In the genomic region with DNA sequence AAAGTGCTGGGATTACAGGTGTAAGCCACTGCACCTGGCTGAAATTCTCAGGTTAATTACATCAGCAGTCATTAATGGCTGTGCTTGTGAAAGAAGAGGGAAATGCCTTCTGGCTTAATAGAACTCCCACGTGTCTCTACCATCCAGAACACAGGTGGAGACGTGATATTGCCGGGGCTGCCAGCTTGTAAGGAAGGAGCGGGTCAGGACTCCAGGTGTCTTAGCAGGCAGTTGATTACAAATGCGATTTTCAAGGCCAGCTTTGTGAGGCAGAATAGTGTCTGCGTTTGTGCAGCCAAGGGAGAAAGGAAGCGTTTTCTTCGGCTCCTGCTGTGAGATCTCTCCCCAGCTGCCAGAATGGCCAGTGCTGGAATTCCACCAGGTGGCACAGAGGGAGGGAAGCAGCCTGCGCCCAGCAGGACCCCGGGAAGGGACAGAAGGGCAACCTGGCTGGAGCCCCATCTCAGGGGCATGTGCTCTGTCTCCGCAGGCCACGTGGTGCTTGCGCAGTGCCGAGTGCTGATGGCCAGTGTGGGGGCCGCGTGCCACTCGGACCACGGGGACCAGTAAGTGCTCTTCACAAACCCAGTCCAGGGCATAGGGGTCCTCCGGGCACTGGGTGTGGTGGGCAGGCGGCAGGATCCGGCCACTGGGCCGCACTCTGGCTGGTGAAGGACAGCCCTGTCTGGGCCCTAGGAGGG, we compare ENCODE assay signal across 13 cellular contexts. TPM values are rescaled to one million over a fixed set of nuclear protein-coding genes. Genes with fewer than 3 reads are reported as not detected.
DNase-seq lines count a peak whose midpoint lies in the region; FAIRE-seq and TF ChIP-seq lines count a peak whose summit lies in the region.
"Had no signal": no experiment of that assay in that cellular context is flagged by ENCODE, and none has a peak within 500 bp of the region (broad histone marks: within the 10 kb centered on the region; RNA-seq: fewer than 3 reads in every experiment).

No MANE protein-coding gene starts in this region.

- DNase-seq in DMS79 treated with DMSO at 0.1 percent for 48 hours (lab: John Stamatoyannopoulos, UW): peak; percentile 66
- peak; percentile 57 for DNase-seq in NCI-H1105 (lab: John Stamatoyannopoulos, UW)
- peak; percentile 41 for DNase-seq in neural progenitor cell (ENCODE audit: low spot score)
- no peak for DNase-seq in stimulated activated naive CD4-positive, alpha-beta T cell treated with Interleukin-2 at 50 U/mL for 16 hours (lab: John Stamatoyannopoulos, UW)
- no peak for DNase-seq in RCC 7860 (ENCODE audit: low spot score)
- DNase-seq in effector CD8-positive, alpha-beta T cell (lab: John Stamatoyannopoulos, UW): no peak
- DNase-seq in HuH-7 (ENCODE audit: low spot score): no peak
- DNase-seq: HCEC 1CT, NCI-H2081 treated with DMSO at 0.1 percent for 48 hours had no signal

- H3K27me3 Mint-ChIP-seq in brain: peaks cover 4% of the 10 kb centered on the region
- H3K27me3 Mint-ChIP-seq in neural progenitor cell (ENCODE audit: insufficient read depth, low read depth): peaks cover 5% of the 10 kb centered on the region

- H3K27me3 ChIP-seq in neural progenitor cell: no peaks in the 10 kb centered on the region

- H3K4me3 Mint-ChIP-seq in brain (no peak overlapping the region), neural progenitor cell (no peak overlapping the region)

- H3K36me3 ChIP-seq in neural progenitor cell: no peaks in the 10 kb centered on the region

- H3K79me2 ChIP-seq in neural progenitor cell (ENCODE audit: low read depth): no peaks in the 10 kb centered on the region

- H3K27ac ChIP-seq in neural progenitor cell: no peak overlapping the region
- H3K27ac ChIP-seq: VCaP had no signal

- H3K27ac Mint-ChIP-seq in brain (peak overlapping the region in 3 of 5 experiments; percentile 12 to 69 (median 69)), neural progenitor cell (peak overlapping the region; percentile 85)

- H3K4me1 ChIP-seq in neural progenitor cell: peaks cover 7% of the 10 kb centered on the region

- no peak overlapping the region for H3K9ac ChIP-seq in neural progenitor cell

- FAIRE-seq in RCC 7860 (lab: Jason Lieb, UNC): no peak
- FAIRE-seq: colon, HTR-8/SVneo had no signal

- no peak overlapping the region for H3K4me3 ChIP-seq in neural progenitor cell

- H3K4me1 Mint-ChIP-seq in brain (peaks cover 9% of the 10 kb centered on the region), neural progenitor cell (peaks cover 14% of the 10 kb centered on the region)

- no peaks in the 10 kb centered on the region for H3F3A ChIP-seq in neural progenitor cell (ENCODE audit: low read depth)

- H2AFZ ChIP-seq in neural progenitor cell (replicated peaks): no peak overlapping the region

- H4K20me1 ChIP-seq in neural progenitor cell (ENCODE audit: low read depth): no peaks in the 10 kb centered on the region

- H3K36me3 Mint-ChIP-seq in brain (no peaks in the 10 kb centered on the region), neural progenitor cell (peaks cover 11% of the 10 kb centered on the region)

- no peak for TF ChIP-seq CTCF in brain (conservative IDR thresholded peaks at IDR 0.05)
- no peak for TF ChIP-seq CTCF in neural progenitor cell (IDR thresholded peaks at IDR 0.05)

- H3K9me3 Mint-ChIP-seq in brain (peaks cover 0 to 5% (median 0%) of the 10 kb centered on the region in 5 experiments), neural progenitor cell (no peaks in the 10 kb centered on the region)

- no peak overlapping the region for H3K4me2 ChIP-seq in neural progenitor cell

- no peaks in the 10 kb centered on the region for H3K9me3 ChIP-seq in neural progenitor cell (ENCODE audit: low read depth)

RNA-seq across cellular contexts. Expression of a gene that starts 3.7 kb away (rescaled TPM):
- 6.6 TPM for polyA plus RNA-seq in brain (ENCODE audit: insufficient read depth, low read depth, low replicate concordance)
- total RNA-seq in neural progenitor cell (ENCODE audit: low replicate concordance): 0.58 and 0.59 TPM in 2 replicates

RNA-seq across cellular contexts. Expression of a gene that starts 35.7 kb away (rescaled TPM):
- polyA plus RNA-seq in brain (ENCODE audit: insufficient read depth, low read depth, low replicate concordance): 31.5 TPM
- total RNA-seq in neural progenitor cell (ENCODE audit: low replicate concordance): 35.6 and 44.1 TPM in 2 replicates

RNA-seq across cellular contexts. Expression of a gene that starts 42.0 kb away (rescaled TPM):
- not detected for polyA plus RNA-seq in brain (ENCODE audit: insufficient read depth, low read depth, low replicate concordance)
- total RNA-seq in neural progenitor cell (ENCODE audit: low replicate concordance): 0.06 TPM in 1 of 2 replicates, not detected in the other

Comparison
In these comparisons a context has a peak if more than half of its experiments do, and no peak if none do; other contexts are left out.
1. DNase-seq: peak in DMS79 treated with DMSO at 0.1 percent for 48 hours (single experiment), NCI-H1105 (single experiment) and neural progenitor cell (single experiment); none in stimulated activated naive CD4-positive, alpha-beta T cell treated with Interleukin-2 at 50 U/mL for 16 hours (single experiment), RCC 7860 (single experiment), effector CD8-positive, alpha-beta T cell (single experiment) and HuH-7 (single experiment).